ENCODE assay signal across 8 cellular contexts in the genomic region with DNA sequence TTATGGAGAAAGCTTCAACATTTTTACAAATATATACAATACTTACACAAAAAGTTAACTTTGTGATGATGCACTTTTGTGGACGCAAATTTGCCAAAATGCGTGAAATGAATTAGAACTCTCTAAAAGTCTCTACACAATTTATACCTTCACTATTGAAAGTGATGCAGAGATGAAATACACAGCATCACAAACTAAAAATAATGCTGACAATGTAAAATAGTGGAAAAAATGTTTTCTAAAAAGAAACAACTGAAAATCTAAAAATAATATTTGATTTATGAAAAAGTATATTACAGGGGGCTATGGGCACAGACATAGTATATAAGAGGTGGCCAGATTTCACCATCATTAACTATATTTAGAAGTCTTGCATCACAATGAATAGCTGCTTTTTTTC.
"Had no signal": no experiment of that assay in that cellular context is flagged by ENCODE, and none has a peak within 500 bp of the region (broad histone marks: within the 10 kb centered on the region; RNA-seq: fewer than 3 reads in every experiment).

No MANE protein-coding gene starts in this region.

- H3K4me2 ChIP-seq: KMS-11 had no signal

- H3K9ac ChIP-seq: GM23248, KMS-11 had no signal

- DNase-seq: GM23248, GOT3, H9, HCEC 1CT, Karpas-422, KBM-7 had no signal

- FAIRE-seq: H54 had no signal

- H3K27ac ChIP-seq: GM23248, KMS-11 had no signal

- H2AFZ ChIP-seq: GM23248 had no signal

- H3K4me3 ChIP-seq: GM23248 had no signal
